35 cellular contexts compared by ENCODE assay signal in genomic region chr4:121769341-121769740, GRCh38. TPM values are rescaled to one million over a fixed set of nuclear protein-coding genes. Genes with fewer than 3 reads are reported as not detected.
"Had no signal": no experiment of that assay in that cellular context is flagged by ENCODE, and none has a peak within 500 bp of the region (broad histone marks: within the 10 kb centered on the region; RNA-seq: fewer than 3 reads in every experiment).

No MANE protein-coding gene starts in this region.

- DNase-seq: activated B cell treated with CpG ODN at 0.5 μM for 24 hours; activated CD4-positive, alpha-beta memory T cell treated with anti-CD3 and anti-CD28 coated beads for 36 hours; activated CD4-positive, alpha-beta T cell treated with anti-CD3 and anti-CD28 coated beads for 4 hours; activated CD4-positive, alpha-beta T cell treated with anti-CD3 and anti-CD28 coated beads, Interleukin-2, amount 10 ng/mL, durations not matched to agents 24 days and 14 days; activated CD4-positive, alpha-beta T cell treated with anti-CD3 and anti-CD28 coated beads, Interleukin-2, amount 50 U/mL, for 1 hour; activated CD4-positive, alpha-beta T cell treated with anti-CD3 and anti-CD28 coated beads, Interleukin-2, amount 50 U/mL, for 4 hours; activated CD4-positive, CD25-positive, alpha-beta regulatory T cell treated with anti-CD3 and anti-CD28 coated beads, Interleukin-2, amount 50 U/mL, for 72 hours; activated CD8-positive, alpha-beta memory T cell treated with anti-CD3 and anti-CD28 coated beads, Interleukin-2, amount 50 U/mL, for 4 hours; activated CD8-positive, alpha-beta T cell treated with anti-CD3 and anti-CD28 coated beads for 36 hours; activated effector memory CD4-positive, alpha-beta T cell treated with anti-CD3 and anti-CD28 coated beads, Interleukin-2, amount 50 U/mL, for 16 hours; activated gamma-delta T cell treated with Interleukin-2 at 50 U/mL for 16 hours; activated naive CD4-positive, alpha-beta T cell; activated naive CD4-positive, alpha-beta T cell treated with anti-CD3 and anti-CD28 coated beads for 36 hours; activated naive CD4-positive, alpha-beta T cell treated with anti-CD3 and anti-CD28 coated beads, Interleukin-2, amount 50 U/mL, for 16 hours; activated naive CD8-positive, alpha-beta T cell treated with anti-CD3 and anti-CD28 coated beads for 36 hours; activated T-cell treated with anti-CD3 and anti-CD28 coated beads for 4 hours; activated T-cell treated with anti-CD3 and anti-CD28 coated beads, Interleukin-2, amount 50 U/mL, for 1 hour; activated T-cell treated with anti-CD3 and anti-CD28 coated beads, Interleukin-2, amount 50 U/mL, for 4 hours; activated T-cell treated with anti-CD3 and anti-CD28 coated beads, Interleukin-2, amount 50 U/mL, for 72 hours; adrenal gland; amniotic stem cell; aorta; body of pancreas; central memory CD4-positive, alpha-beta T cell; T-helper 1 cell; T-helper 2 cell; T-helper 9 cell had no signal

- H3K27ac ChIP-seq: adrenal gland, body of pancreas, VCaP had no signal

- FAIRE-seq: astrocyte, TTC549 had no signal

- ATAC-seq: activated CD8-positive, alpha-beta T cell treated with anti-CD3 and anti-CD28 coated beads for 36 hours; activated naive CD4-positive, alpha-beta T cell treated with anti-CD3 and anti-CD28 coated beads, Interleukin-2, amount 50 U/mL, for 72 hours; activated T-cell treated with anti-CD3 and anti-CD28 coated beads, Interleukin-2, amount 50 U/mL, for 4 hours; activated T-cell treated with anti-CD3 and anti-CD28 coated beads, Interleukin-2, amount 50 U/mL, for 72 hours; activated T-helper 17 cell treated with anti-CD3 and anti-CD28 coated beads, Interleukin-2, amount 50 U/mL, for 72 hours; body of pancreas had no signal

- H3K4me3 ChIP-seq: adrenal gland, body of pancreas had no signal

- H3K9me3 ChIP-seq: adrenal gland, body of pancreas had no signal

- H3K36me3 ChIP-seq: adrenal gland had no signal

RNA-seq across cellular contexts. Expression of gene SMIM43, which starts 4.4 kb away (rescaled TPM):
- total RNA-seq: activated B cell treated with CpG ODN at 0.5 μM for 24 hours; activated CD4-positive, alpha-beta memory T cell treated with anti-CD3 and anti-CD28 coated beads for 36 hours; activated CD4-positive, alpha-beta T cell treated with anti-CD3 and anti-CD28 coated beads, Interleukin-2, amount 10 ng/mL, durations not matched to agents 24 days and 14 days; activated CD8-positive, alpha-beta memory T cell treated with anti-CD3 and anti-CD28 coated beads for 36 hours; activated CD8-positive, alpha-beta T cell treated with anti-CD3 and anti-CD28 coated beads for 36 hours; activated naive CD4-positive, alpha-beta T cell treated with anti-CD3 and anti-CD28 coated beads for 36 hours; activated naive CD4-positive, alpha-beta T cell treated with anti-CD3 and anti-CD28 coated beads, Interleukin-2, amount 50 U/mL, for 72 hours; activated naive CD8-positive, alpha-beta T cell treated with anti-CD3 and anti-CD28 coated beads for 36 hours; activated T-cell treated with anti-CD3 and anti-CD28 coated beads, Interleukin-2, amount 50 U/mL, for 4 hours; activated T-cell treated with anti-CD3 and anti-CD28 coated beads, Interleukin-2, amount 50 U/mL, for 72 hours; activated T-helper 1 cell treated with anti-CD3 and anti-CD28 coated beads, Interleukin-12 subunit alpha, Interleukin-12 subunit beta, Interleukin-2, Interleukin-4 antibody, amounts not matched to agents 30 ng/mL and 10 ng/mL and 1 ng/mL, durations not matched to agents 14 hours and 24 hours and 36 hours; aorta; astrocyte; body of pancreas; cerebellum had no signal
- polyA plus RNA-seq: aorta had no signal
